Comparison of ENCODE assay signal across 8 cellular contexts in the genomic region with DNA sequence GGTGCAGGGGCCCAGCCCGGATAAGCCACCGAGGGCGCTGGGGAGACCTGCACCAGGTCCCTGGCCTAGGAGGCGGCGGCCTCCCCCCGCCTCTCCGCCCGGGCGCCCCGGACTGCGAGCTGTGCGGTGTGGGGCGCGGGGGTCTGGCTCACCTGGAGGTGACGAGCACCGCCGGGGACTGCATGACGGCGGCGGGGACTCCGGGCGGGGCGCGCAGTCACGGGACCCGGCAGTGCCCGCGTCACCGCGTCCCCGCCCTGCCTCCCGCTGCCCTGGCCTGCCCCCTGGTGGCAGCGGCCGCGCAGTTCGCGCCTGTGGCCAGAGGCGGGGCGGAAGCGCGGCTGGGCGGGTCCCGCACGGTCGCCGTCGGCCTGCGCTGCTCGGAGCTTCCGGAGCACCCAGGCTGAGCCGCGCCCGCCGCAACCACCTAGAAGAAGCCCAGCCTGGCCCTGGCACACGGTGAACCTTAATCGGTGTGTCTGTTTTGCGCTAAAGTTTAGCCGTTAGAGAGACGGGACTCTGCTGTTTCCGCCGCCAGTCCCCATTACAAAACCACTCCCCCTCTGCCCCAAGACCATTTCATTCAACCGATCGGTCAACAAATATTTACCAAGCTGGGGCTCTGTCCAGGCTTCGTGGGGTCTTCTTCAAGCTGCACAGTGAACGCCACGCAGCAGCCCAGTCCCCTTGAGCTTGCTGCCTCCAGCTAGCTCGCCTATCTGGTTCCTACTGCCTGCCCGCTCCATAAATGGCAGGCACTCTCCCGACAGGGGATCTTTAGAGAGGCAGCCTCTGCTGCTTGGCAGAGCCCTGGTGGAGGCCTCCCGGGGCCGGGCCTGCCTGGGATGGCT. TPM values are rescaled to one million over a fixed set of nuclear protein-coding genes. Genes with fewer than 3 reads are reported as not detected.
DNase-seq lines count a peak whose midpoint lies in the region; ATAC-seq, FAIRE-seq and TF ChIP-seq lines count a peak whose summit lies in the region.

A gene with protein sequence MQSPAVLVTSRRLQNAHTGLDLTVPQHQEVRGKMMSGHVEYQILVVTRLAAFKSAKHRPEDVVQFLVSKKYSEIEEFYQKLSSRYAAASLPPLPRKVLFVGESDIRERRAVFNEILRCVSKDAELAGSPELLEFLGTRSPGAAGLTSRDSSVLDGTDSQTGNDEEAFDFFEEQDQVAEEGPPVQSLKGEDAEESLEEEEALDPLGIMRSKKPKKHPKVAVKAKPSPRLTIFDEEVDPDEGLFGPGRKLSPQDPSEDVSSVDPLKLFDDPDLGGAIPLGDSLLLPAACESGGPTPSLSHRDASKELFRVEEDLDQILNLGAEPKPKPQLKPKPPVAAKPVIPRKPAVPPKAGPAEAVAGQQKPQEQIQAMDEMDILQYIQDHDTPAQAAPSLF (minus strand): TSS at position 219 of the 851 bp plus-strand sequence. CDS start 35 bp downstream, at position 184.

- peak within 1 kb of the TSS; percentile 84 for H3K4me2 ChIP-seq in A549

- H3K36me3 ChIP-seq in WERI-Rb-1 = no peaks in the 10 kb centered on the region
- no peaks in the 10 kb centered on the region for H3K36me3 ChIP-seq in bronchial epithelial cell (ENCODE audit: control insufficient read depth, insufficient read depth, low read length)

- peak; percentile 99 for TF ChIP-seq CTCF in A549 (IDR thresholded peaks at IDR 0.05)
- peak; percentile 92 for TF ChIP-seq CTCF in WERI-Rb-1 (IDR thresholded peaks at IDR 0.05; ENCODE audit: low read depth, low read length)
- peak; percentile 71 for TF ChIP-seq CTCF in bronchial epithelial cell (IDR thresholded peaks at IDR 0.05; ENCODE audit: insufficient read depth, low read length, severe bottlenecking)

- H3K4me1 ChIP-seq in A549 = peaks cover 12% of the 10 kb centered on the region; the same call in 2 of the 3 replicates

- H3K27ac ChIP-seq in A549 = peak within 1 kb of the TSS; percentile 94
- peak within 1 kb of the TSS; percentile 67 for H3K27ac ChIP-seq in WERI-Rb-1

- ATAC-seq in A549 (peak; percentile 82 to 97), GM18511 (IDR thresholded peaks at IDR 0.05; ENCODE audit: unreplicated experiment) (peak; percentile 96), HG03025 (IDR thresholded peaks at IDR 0.05; ENCODE audit: low FRiP score, unreplicated experiment) (peak; percentile 97)

- peak; percentile 53 to 84 for TF ChIP-seq RAD21 in A549 (conservative IDR thresholded peaks at IDR 0.05 in 1 of 2, IDR thresholded peaks at IDR 0.05 in 1 of 2)

- CTCF ChIA-PET in A549 (lab: Yijun Ruan, JAX) = interaction anchor here (0.6 to 12.0 kb wide), 70 partner anchors 10 to 327 kb away, joined by 3 to 195 read pairs (median 4); a partner anchor contains a TSS

- TF ChIP-seq POLR2A in A549 (IDR thresholded peaks at IDR 0.05; ENCODE audit: low read length) = peak; percentile 92

- DNase-seq in A549 (ENCODE audit: low read depth in 1 of 2, low spot score in 1 of 2) = peak; percentile 82 to 85
- DNase-seq in NCI-H2107 treated with DMSO at 0.1 percent for 48 hours (lab: John Stamatoyannopoulos, UW; ENCODE audit: unreplicated experiment) = peak; percentile 43
- peak; percentile 83 for DNase-seq in WERI-Rb-1
- DNase-seq in bronchial epithelial cell (ENCODE audit: low read depth) = peak; percentile 62
- peak; percentile 85 for DNase-seq in inferior parietal cortex (ENCODE audit: extremely low spot score)
- DNase-seq in stimulated activated CD4-positive, alpha-beta T cell treated with anti-CD3 and anti-CD28 coated beads, Interleukin-12 subunit alpha, Interleukin-12 subunit beta, amount 100 ng/mL, for 4 hours = peak; percentile 86

- no peak for TF ChIP-seq EP300 in A549 (IDR thresholded peaks at IDR 0.05)

- FAIRE-seq in A549 (lab: Jason Lieb, UNC) = no peak
- FAIRE-seq in bronchial epithelial cell (lab: Jason Lieb, UNC) = no peak

- H3K27me3 ChIP-seq in WERI-Rb-1 (ENCODE audit: insufficient read depth, low read depth, severe bottlenecking) = peaks cover 11% of the 10 kb centered on the region
- no peaks in the 10 kb centered on the region for H3K27me3 ChIP-seq in bronchial epithelial cell (ENCODE audit: control insufficient read depth, insufficient read depth, low read length)

- 5% methylated on average over 60 of the region's 71 CpGs for WGBS in A549 (ENCODE audit: missing lambda C conversion rate)

- no peaks in the 10 kb centered on the region for H3K9me3 ChIP-seq in A549
- no peaks in the 10 kb centered on the region for H3K9me3 ChIP-seq in WERI-Rb-1 (ENCODE audit: severe bottlenecking)

- POLR2A ChIA-PET in A549 (lab: Yijun Ruan, JAX) = interaction anchor here (0.8 to 7.0 kb wide), 10 partner anchors 10 to 325 kb away, joined by 3 to 73 read pairs (median 3); a partner anchor contains a TSS

- H3K4me3 ChIP-seq in A549 (peak within 1 kb of the TSS; percentile 89), WERI-Rb-1 (ENCODE audit: low read depth, low read length) (peak within 1 kb of the TSS; percentile 77), bronchial epithelial cell (ENCODE audit: low read depth, low read length) (peak within 1 kb of the TSS; percentile 73)

TF ChIP-seq in A549, 52 proteins besides CTCF, POLR2A, EP300 and RAD21 (continues in another document):
- TF ChIP-seq MAZ (IDR thresholded peaks at IDR 0.05; ENCODE audit: borderline replicate concordance, low read depth, low read length) = 0 out of 2 replicates have a peak, but pooled peaks have one; percentile 84
- TF ChIP-seq, protein P1, sequence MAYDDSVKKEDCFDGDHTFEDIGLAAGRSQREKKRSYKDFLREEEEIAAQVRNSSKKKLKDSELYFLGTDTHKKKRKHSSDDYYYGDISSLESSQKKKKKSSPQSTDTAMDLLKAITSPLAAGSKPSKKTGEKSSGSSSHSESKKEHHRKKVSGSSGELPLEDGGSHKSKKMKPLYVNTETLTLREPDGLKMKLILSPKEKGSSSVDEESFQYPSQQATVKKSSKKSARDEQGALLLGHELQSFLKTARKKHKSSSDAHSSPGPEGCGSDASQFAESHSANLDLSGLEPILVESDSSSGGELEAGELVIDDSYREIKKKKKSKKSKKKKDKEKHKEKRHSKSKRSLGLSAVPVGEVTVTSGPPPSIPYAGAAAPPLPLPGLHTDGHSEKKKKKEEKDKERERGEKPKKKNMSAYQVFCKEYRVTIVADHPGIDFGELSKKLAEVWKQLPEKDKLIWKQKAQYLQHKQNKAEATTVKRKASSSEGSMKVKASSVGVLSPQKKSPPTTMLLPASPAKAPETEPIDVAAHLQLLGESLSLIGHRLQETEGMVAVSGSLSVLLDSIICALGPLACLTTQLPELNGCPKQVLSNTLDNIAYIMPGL (CRISPR knock-in tag; IDR thresholded peaks at IDR 0.05; ENCODE audit: borderline replicate concordance) = no peak
- TF ChIP-seq, protein P2, sequence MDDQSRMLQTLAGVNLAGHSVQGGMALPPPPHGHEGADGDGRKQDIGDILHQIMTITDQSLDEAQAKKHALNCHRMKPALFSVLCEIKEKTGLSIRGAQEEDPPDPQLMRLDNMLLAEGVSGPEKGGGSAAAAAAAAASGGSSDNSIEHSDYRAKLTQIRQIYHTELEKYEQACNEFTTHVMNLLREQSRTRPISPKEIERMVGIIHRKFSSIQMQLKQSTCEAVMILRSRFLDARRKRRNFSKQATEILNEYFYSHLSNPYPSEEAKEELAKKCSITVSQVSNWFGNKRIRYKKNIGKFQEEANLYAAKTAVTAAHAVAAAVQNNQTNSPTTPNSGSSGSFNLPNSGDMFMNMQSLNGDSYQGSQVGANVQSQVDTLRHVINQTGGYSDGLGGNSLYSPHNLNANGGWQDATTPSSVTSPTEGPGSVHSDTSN (IDR thresholded peaks at IDR 0.05) = no peak
- TF ChIP-seq PHF8 (IDR thresholded peaks at IDR 0.05; ENCODE audit: borderline replicate concordance, low read depth) = peak; percentile 90
- peak; percentile 45 to 87; a peak in 4 of 5 replicates for TF ChIP-seq JUN (IDR thresholded peaks at IDR 0.05)
- TF ChIP-seq RFX5 (IDR thresholded peaks at IDR 0.05) = no peak
- TF ChIP-seq FOSL2 (IDR thresholded peaks at IDR 0.05) = no peak
- TF ChIP-seq FOSL2 (CRISPR knock-in tag; IDR thresholded peaks at IDR 0.05) = peak; percentile 49
- TF ChIP-seq, protein P3, sequence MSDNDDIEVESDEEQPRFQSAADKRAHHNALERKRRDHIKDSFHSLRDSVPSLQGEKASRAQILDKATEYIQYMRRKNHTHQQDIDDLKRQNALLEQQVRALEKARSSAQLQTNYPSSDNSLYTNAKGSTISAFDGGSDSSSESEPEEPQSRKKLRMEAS (IDR thresholded peaks at IDR 0.05) = peak; percentile 73
- TF ChIP-seq SMC3 (IDR thresholded peaks at IDR 0.05) = peak; percentile 87
- no peak for TF ChIP-seq MAFK (IDR thresholded peaks at IDR 0.05; ENCODE audit: partially characterized antibody)
- TF ChIP-seq BHLHE40 (IDR thresholded peaks at IDR 0.05; ENCODE audit: low read depth, low read length) = peak; percentile 86
- TF ChIP-seq MYC (IDR thresholded peaks at IDR 0.05; ENCODE audit: borderline replicate concordance, low read length) = peak; percentile 83
- TF ChIP-seq, protein P4, sequence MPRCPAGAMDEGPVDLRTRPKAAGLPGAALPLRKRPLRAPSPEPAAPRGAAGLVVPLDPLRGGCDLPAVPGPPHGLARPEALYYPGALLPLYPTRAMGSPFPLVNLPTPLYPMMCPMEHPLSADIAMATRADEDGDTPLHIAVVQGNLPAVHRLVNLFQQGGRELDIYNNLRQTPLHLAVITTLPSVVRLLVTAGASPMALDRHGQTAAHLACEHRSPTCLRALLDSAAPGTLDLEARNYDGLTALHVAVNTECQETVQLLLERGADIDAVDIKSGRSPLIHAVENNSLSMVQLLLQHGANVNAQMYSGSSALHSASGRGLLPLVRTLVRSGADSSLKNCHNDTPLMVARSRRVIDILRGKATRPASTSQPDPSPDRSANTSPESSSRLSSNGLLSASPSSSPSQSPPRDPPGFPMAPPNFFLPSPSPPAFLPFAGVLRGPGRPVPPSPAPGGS (IDR thresholded peaks at IDR 0.05) = peak; percentile 60; the same call in 1 of the 3 replicates
- TF ChIP-seq ZSCAN20 (CRISPR knock-in tag; IDR thresholded peaks at IDR 0.05) = no peak
- TF ChIP-seq HOXB5 (CRISPR knock-in tag; IDR thresholded peaks at IDR 0.05) = no peak
- no peak for TF ChIP-seq ESRRA (IDR thresholded peaks at IDR 0.05; ENCODE audit: borderline replicate concordance, low read length)
- TF ChIP-seq POLR2AphosphoS2 (conservative IDR thresholded peaks at IDR 0.05; ENCODE audit: low read length) = no peak

RNA-seq across cellular contexts. Expression of the gene that starts here (rescaled TPM):
- 12.4 and 13.8 TPM in 2 replicates for polyA plus RNA-seq in A549 (2011; rRNA removed)
- 19.3 and 23.8 TPM in 2 replicates for polyA plus RNA-seq in A549 (2012; cell fraction: cytosol; rRNA removed)
- 35.4 and 36.6 TPM in 2 replicates for polyA plus RNA-seq in A549 (2012; cell fraction: nucleus; rRNA removed)
- 17.7 to 23.5 TPM (median 20.5 TPM) in 3 replicates for polyA plus RNA-seq in A549 (2017; fragmentation: RNase III; extraction: RNeasy Plus Mini Kit Qiagen cat#74134 plus additional on column Dnase treatment)
- 17.5 and 21.2 TPM in 2 replicates for polyA minus RNA-seq in A549 (2011; rRNA and poly(A)+ RNA removed)
- 27.6 and 37.8 TPM in 2 replicates for total RNA-seq in bronchial epithelial cell

Comparison
In these comparisons a context has a peak if more than half of its experiments do, and no peak if none do; other contexts are left out.
1. Peak in every context shown above with its lines: DNase-seq, ATAC-seq, H3K4me3 ChIP-seq and H3K27ac ChIP-seq.